In the genomic region with DNA sequence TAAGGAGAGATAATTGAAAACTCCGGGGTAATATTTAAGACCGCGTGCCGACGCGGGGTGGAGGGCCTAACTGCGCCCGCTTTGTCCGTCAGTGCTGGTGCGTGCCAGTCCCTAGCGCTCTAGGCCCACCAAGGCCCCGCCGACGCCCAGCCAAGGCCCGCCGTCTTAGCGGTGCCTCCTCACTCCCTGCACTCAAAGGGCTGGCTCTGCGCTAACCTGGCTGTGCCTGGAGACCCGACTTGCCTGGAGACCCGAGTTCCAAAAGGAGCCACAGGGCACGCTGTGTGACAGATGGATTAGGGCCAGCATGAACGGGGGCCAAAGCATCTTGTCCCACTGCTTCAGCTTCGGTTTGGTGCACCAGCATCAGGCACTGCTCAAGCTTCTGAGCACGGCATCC, we compare ENCODE assay signal across 4 cellular contexts. TPM values are rescaled to one million over a fixed set of nuclear protein-coding genes. Genes with fewer than 3 reads are reported as not detected.
"Had no signal": no experiment of that assay in that cellular context is flagged by ENCODE, and none has a peak within 500 bp of the region (broad histone marks: within the 10 kb centered on the region; RNA-seq: fewer than 3 reads in every experiment).

No MANE protein-coding gene starts in this region.

RNA-seq across cellular contexts. Expression of gene HOXC4, which starts 53.6 kb away (rescaled TPM):
- total RNA-seq: activated CD4-positive, alpha-beta T cell treated with anti-CD3 and anti-CD28 coated beads for 36 hours; astrocyte; Right ventricle myocardium inferior; T-helper 2 cell treated with Interferon-gamma antibody and Interleukin-4, amounts not matched to agents 100 ng/mL and 5 ng/mL, for 36 hours had no signal
